8 cellular contexts compared by ENCODE assay signal in the genomic region with DNA sequence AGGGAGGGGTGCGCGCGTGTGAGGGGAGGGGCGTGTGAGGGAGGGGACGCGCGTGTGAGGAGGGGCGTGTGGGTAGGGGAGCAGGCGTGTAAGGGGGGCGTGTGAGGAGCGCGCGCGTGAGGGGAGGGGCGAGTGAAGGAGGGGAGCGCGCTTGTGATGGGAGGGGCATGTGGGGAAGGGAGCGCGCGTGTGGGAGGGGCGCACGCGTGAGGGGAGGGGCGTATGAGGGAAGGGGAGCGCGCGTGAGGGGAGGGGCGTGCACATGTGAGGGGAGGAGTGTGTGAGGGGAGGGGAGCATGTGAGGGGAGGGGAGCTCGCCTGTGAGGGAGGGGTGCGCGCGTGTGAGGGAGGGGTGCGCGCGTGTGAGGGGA. TPM values are rescaled to one million over a fixed set of nuclear protein-coding genes. Genes with fewer than 3 reads are reported as not detected.
DNase-seq lines count a peak whose midpoint lies in the region; ATAC-seq, FAIRE-seq and TF ChIP-seq lines count a peak whose summit lies in the region.

No MANE protein-coding gene starts in this region.

- H3K27ac ChIP-seq in WERI-Rb-1 (no peak overlapping the region), iPS-20b (ENCODE audit: low read length) (no peak overlapping the region), small intestine (ENCODE audit: low read depth in 1 of 2, low read length in 1 of 2) (peak overlapping the region; percentile 91 to 95)

- DNase-seq in GM06990 (ENCODE audit: extremely low read depth, insufficient read length) = peak; percentile 87
- DNase-seq in NCI-H1694 treated with DMSO at 0.1 percent for 48 hours (lab: John Stamatoyannopoulos, UW) = peak; percentile 54
- peak; percentile 91 for DNase-seq in WERI-Rb-1
- DNase-seq in T47D (ENCODE audit: low read depth in 1 of 2, low spot score in 1 of 2) = peak; percentile 39 to 94
- peak; percentile 88 for DNase-seq in small intestine

- no peak for TF ChIP-seq CTCF in GM06990 (IDR thresholded peaks at IDR 0.05; ENCODE audit: insufficient read depth, low read length, poor library complexity, severe bottlenecking)
- no peak for TF ChIP-seq CTCF in WERI-Rb-1 (IDR thresholded peaks at IDR 0.05; ENCODE audit: low read depth, low read length)

- H3K27me3 ChIP-seq in GM06990 (replicated peaks; ENCODE audit: control insufficient read depth, insufficient read depth, low read length) = no peaks in the 10 kb centered on the region
- H3K27me3 ChIP-seq in WERI-Rb-1 (ENCODE audit: insufficient read depth, low read depth, severe bottlenecking) = no peaks in the 10 kb centered on the region
- H3K27me3 ChIP-seq in iPS-20b (ENCODE audit: insufficient read depth, low read length) = peaks cover 24% of the 10 kb centered on the region
- H3K27me3 ChIP-seq in small intestine (ENCODE audit: control insufficient read depth in 2 of 2, insufficient read depth in 2 of 2, low read length in 2 of 2) = no peaks in the 10 kb centered on the region

- no peak for ATAC-seq in HG03520 (IDR thresholded peaks at IDR 0.05; ENCODE audit: unreplicated experiment)
- ATAC-seq in GM18868 (IDR thresholded peaks at IDR 0.05; ENCODE audit: unreplicated experiment) = no peak

- H3K36me3 ChIP-seq in GM06990 (ENCODE audit: control insufficient read depth, insufficient read depth, low read length) (no peaks in the 10 kb centered on the region), WERI-Rb-1 (peaks cover 9% of the 10 kb centered on the region; the same call in 1 of the 2 replicates), iPS-20b (ENCODE audit: insufficient read depth, low read depth, low read length) (no peaks in the 10 kb centered on the region), small intestine (ENCODE audit: control insufficient read depth in 2 of 2, insufficient read depth in 2 of 2, low read length in 2 of 2) (peaks cover 0 to 4% of the 10 kb centered on the region in 2 donors)

- no peak overlapping the region for H3K9ac ChIP-seq in iPS-20b (ENCODE audit: low read depth, low read length)

- peak overlapping the region; percentile 88 for H3K4me3 ChIP-seq in GM06990 (replicated peaks; ENCODE audit: low read depth, low read length)
- peak overlapping the region; percentile 54 for H3K4me3 ChIP-seq in WERI-Rb-1 (ENCODE audit: low read depth, low read length)
- H3K4me3 ChIP-seq in iPS-20b (ENCODE audit: low read length) = peak overlapping the region; percentile 76; the same call in 1 of the 2 replicates
- peak overlapping the region; percentile 66 to 93 for H3K4me3 ChIP-seq in small intestine (ENCODE audit: low read depth in 1 of 2, low read length in 2 of 2)

- 0 to 3% (median 2%) methylated on average over 16 to 31 of the region's 35 CpGs for WGBS in small intestine, 3 donors

- in situ Hi-C loops in T47D (cut with HindIII; ENCODE audit: low pct_unique_long_range_greater_than_20kb, low sequenced_read_pairs) = no loop called here

- H3K9me3 ChIP-seq in WERI-Rb-1 (ENCODE audit: severe bottlenecking) (no peaks in the 10 kb centered on the region), iPS-20b (ENCODE audit: insufficient read depth, low read depth, low read length) (no peaks in the 10 kb centered on the region), small intestine (ENCODE audit: control insufficient read depth, low read depth) (no peaks in the 10 kb centered on the region)

- peaks cover 8% of the 10 kb centered on the region; the same call in 1 of the 2 replicates for H3K4me1 ChIP-seq in iPS-20b (ENCODE audit: insufficient read depth, low read length)
- H3K4me1 ChIP-seq in small intestine (ENCODE audit: control insufficient read depth in 2 of 2, insufficient read depth in 1 of 2, low read depth in 1 of 2, low read length in 1 of 2) = peaks cover 0 to 5% of the 10 kb centered on the region in 2 donors

- FAIRE-seq in small intestine (lab: Jason Lieb, UNC) = no peak

RNA-seq across cellular contexts. Expression of a gene that starts 19.1 kb away (rescaled TPM):
- polyA plus RNA-seq in small intestine = 10 to 100 TPM; 12.0 to 19.2 (median 16.8) TPM

Comparison
In these comparisons a context has a peak if more than half of its experiments do, and no peak if none do; other contexts are left out.
1. H3K27ac ChIP-seq: peak in small intestine (2 of 2); none in WERI-Rb-1 (single experiment) and iPS-20b (single experiment).
2. Peak in every context shown above with its lines, with median percentiles within 50 percentile points of each other: DNase-seq and H3K4me3 ChIP-seq.